12 cellular contexts compared by ENCODE assay signal in genomic region chr14:39763402-39763890, GRCh38.
DNase-seq lines count a peak whose midpoint lies in the region; ATAC-seq, FAIRE-seq and TF ChIP-seq lines count a peak whose summit lies in the region.
"Had no signal": no experiment of that assay in that cellular context is flagged by ENCODE, and none has a peak within 500 bp of the region (broad histone marks: within the 10 kb centered on the region; RNA-seq: fewer than 3 reads in every experiment).

No MANE protein-coding gene starts in this region.

- no peak for DNase-seq in HepG2 (ENCODE audit: low spot score)
- DNase-seq in right lobe of liver = no peak
- no peak for DNase-seq in CD1c-positive myeloid dendritic cell (ENCODE audit: extremely low spot score)
- no peak for DNase-seq in activated CD4-positive, alpha-beta T cell treated with anti-CD3 and anti-CD28 coated beads for 1 hour
- DNase-seq in right cardiac atrium = no peak
- DNase-seq in hypothalamus (lab: John Stamatoyannopoulos, UW) = no peak
- DNase-seq: brain microvascular endothelial cell; DND-41; stimulated activated CD4-positive, alpha-beta T cell treated with anti-CD3 and anti-CD28 coated beads, Interleukin-4, amount 100 ng/mL, for 1 hour had no signal

- H3K27ac ChIP-seq in HepG2 (ENCODE audit: extremely low read length, insufficient read depth, low read length) = peak overlapping the region; percentile 23
- H3K27ac ChIP-seq in right lobe of liver = no peak overlapping the region
- no peak overlapping the region for H3K27ac ChIP-seq in right cardiac atrium (ENCODE audit: low read length)
- H3K27ac ChIP-seq: brain microvascular endothelial cell had no signal

- TF ChIP-seq POLR2A in HepG2 (IDR thresholded peaks at IDR 0.05; ENCODE audit: insufficient read depth in 1 of 2, low read depth in 2 of 2, low read length in 2 of 2) (no peak), right lobe of liver (IDR thresholded peaks at IDR 0.05) (no peak)

- intact Hi-C loops in HepG2 (cut with micrococcal nuclease; ENCODE audit: unreplicated experiment) = no loop called here
- intact Hi-C loops in right lobe of liver (cut with DNase I) = no loop called here
- intact Hi-C loops in right cardiac atrium (cut with DNase I) = no loop called here

- CTCF ChIA-PET in HepG2 (lab: Yijun Ruan, JAX; ENCODE audit: low intra/inter-chr PET ratio, low total read pairs) = no interaction called here

- H3K9ac ChIP-seq in HepG2 (ENCODE audit: insufficient read depth, low read depth, low read length) = peak overlapping the region; percentile 16

- no peaks in the 10 kb centered on the region for H3K79me2 ChIP-seq in HepG2 (ENCODE audit: insufficient read depth, low read length)

- FAIRE-seq in HepG2 (lab: Jason Lieb, UNC) = no peak
- FAIRE-seq: endothelial cell of umbilical vein had no signal

- H4K20me1 ChIP-seq in HepG2 (ENCODE audit: insufficient read depth, low read length) = no peaks in the 10 kb centered on the region

- peak overlapping the region; percentile 81 for H2AFZ ChIP-seq in HepG2 (ENCODE audit: low read length)

- TF ChIP-seq CTCF in HepG2 (CRISPR knock-in tag; IDR thresholded peaks at IDR 0.05) (no peak), right lobe of liver (IDR thresholded peaks at IDR 0.05) (no peak)

- H3K4me3 ChIP-seq in HepG2 (replicated peaks in 1 of 3; ENCODE audit: insufficient read depth in 1 of 3, low read depth in 2 of 3, low read length in 3 of 3) (peak overlapping the region; percentile 19 to 50 (median 44)), right lobe of liver (no peak overlapping the region), right cardiac atrium (ENCODE audit: low read length) (no peak overlapping the region)

- H3K4me1 ChIP-seq in HepG2 (ENCODE audit: insufficient read depth, low read length) (peaks cover 19% of the 10 kb centered on the region), right lobe of liver (no peaks in the 10 kb centered on the region), right cardiac atrium (ENCODE audit: control insufficient read depth, insufficient read depth, low read length) (no peaks in the 10 kb centered on the region)

- H3K9me3 ChIP-seq in HepG2 (ENCODE audit: low read length) (no peaks in the 10 kb centered on the region; the same call in 1 of the 2 replicates), right lobe of liver (no peaks in the 10 kb centered on the region), right cardiac atrium (ENCODE audit: control insufficient read depth, low read length) (no peaks in the 10 kb centered on the region)

- in situ Hi-C loops in HepG2 (cut with HindIII; ENCODE audit: extremely low pct_ligation_motif_present, low pct_unique_long_range_greater_than_20kb) = no loop called here

- peak; percentile 71 for ATAC-seq in HepG2
- no peak for ATAC-seq in right lobe of liver
- ATAC-seq in HG02623 (IDR thresholded peaks at IDR 0.05; ENCODE audit: unreplicated experiment) = peak; percentile 29
- peak; percentile 31 for ATAC-seq in HG03521 (IDR thresholded peaks at IDR 0.05; ENCODE audit: unreplicated experiment)
- no peak for ATAC-seq in right cardiac atrium

- peak overlapping the region; percentile 75 for H3K4me2 ChIP-seq in HepG2 (ENCODE audit: low read depth, low read length)

- TF ChIP-seq RAD21 in HepG2 (CRISPR knock-in tag; IDR thresholded peaks at IDR 0.05) = no peak

- WGBS in HepG2 (ENCODE audit: low lambda C conversion rate) = 38% methylated on average over 1 of the region's 1 CpG
- WGBS in right lobe of liver (ENCODE audit: insufficient coverage, low coverage, low lambda C conversion rate, missing lambda C conversion rate) = 100% methylated on average over 1 of the region's 1 CpG
- 94% methylated on average over 1 of the region's 1 CpG for WGBS in right cardiac atrium

- H3K27me3 ChIP-seq in HepG2 (ENCODE audit: control insufficient read depth in 1 of 2, insufficient read depth in 2 of 2, low read length in 2 of 2) (peaks cover 0 to 3% of the 10 kb centered on the region in 2 experiments; a peak in 1 of 5 replicates), right lobe of liver (no peaks in the 10 kb centered on the region), right cardiac atrium (ENCODE audit: control insufficient read depth, insufficient read depth) (no peaks in the 10 kb centered on the region)
- H3K27me3 ChIP-seq: brain microvascular endothelial cell had no signal

- no TSS peak for BruUV-seq in HepG2 (replicated peaks; lab: Mats Ljungman, UMichigan)

- no peaks in the 10 kb centered on the region for H3K36me3 ChIP-seq in HepG2 (replicated peaks in 1 of 2; ENCODE audit: control insufficient read depth in 1 of 2, insufficient read depth in 2 of 2, low read length in 2 of 2)
- no peaks in the 10 kb centered on the region for H3K36me3 ChIP-seq in right lobe of liver
- H3K36me3 ChIP-seq: brain microvascular endothelial cell had no signal

- TF ChIP-seq EP300 in HepG2 (IDR thresholded peaks at IDR 0.05; ENCODE audit: low read depth in 2 of 2, low read length in 2 of 2) (no peak), HepG2 (CRISPR knock-in tag; IDR thresholded peaks at IDR 0.05; ENCODE audit: borderline replicate concordance) (no peak)

- POLR2A ChIA-PET in HepG2 (lab: Yijun Ruan, JAX) = no interaction called here

TF ChIP-seq in HepG2, 621 proteins besides CTCF, POLR2A, EP300 and RAD21 (continues in another document):
- TF ChIP-seq, protein P1, sequence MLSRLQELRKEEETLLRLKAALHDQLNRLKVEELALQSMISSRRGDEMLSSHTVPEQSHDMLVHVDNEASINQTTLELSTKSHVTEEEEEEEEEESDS (CRISPR knock-in tag; IDR thresholded peaks at IDR 0.05; ENCODE audit: borderline replicate concordance) = 0 out of 2 replicates have a peak, but pooled peaks have one; percentile 80
- TF ChIP-seq CBX2 (IDR thresholded peaks at IDR 0.05; ENCODE audit: low read depth, low read length) (no peak), CBX2 (CRISPR knock-in tag; IDR thresholded peaks at IDR 0.05; ENCODE audit: low read depth) (no peak), YEATS2 (CRISPR knock-in tag; IDR thresholded peaks at IDR 0.05; ENCODE audit: borderline replicate concordance) (no peak), ZNF276 (CRISPR knock-in tag; IDR thresholded peaks at IDR 0.05; ENCODE audit: low read depth) (no peak), DNMT3B (CRISPR knock-in tag; conservative IDR thresholded peaks at IDR 0.05) (no peak), POGZ (CRISPR knock-in tag; IDR thresholded peaks at IDR 0.05) (no peak), ONECUT2 (CRISPR knock-in tag; IDR thresholded peaks at IDR 0.05) (no peak), ATRX (CRISPR knock-in tag; IDR thresholded peaks at IDR 0.05; ENCODE audit: borderline replicate concordance) (no peak), HBP1 (CRISPR knock-in tag; IDR thresholded peaks at IDR 0.05; ENCODE audit: low read depth) (0 out of 2 replicates have a peak, but pooled peaks have one; percentile 25), ISX (CRISPR knock-in tag; conservative IDR thresholded peaks at IDR 0.05) (0 out of 2 replicates have a peak, but pooled peaks have one; percentile 0), ZNF816 (CRISPR knock-in tag; IDR thresholded peaks at IDR 0.05; ENCODE audit: borderline replicate concordance) (peak; percentile 26; the same call in 1 of the 2 replicates), ZNF749 (CRISPR knock-in tag; IDR thresholded peaks at IDR 0.05; ENCODE audit: borderline replicate concordance) (no peak), NCOR1 (IDR thresholded peaks at IDR 0.05; ENCODE audit: borderline replicate concordance, low read length) (no peak), RBAK (CRISPR knock-in tag; IDR thresholded peaks at IDR 0.05) (no peak)
- TF ChIP-seq, protein P2, sequence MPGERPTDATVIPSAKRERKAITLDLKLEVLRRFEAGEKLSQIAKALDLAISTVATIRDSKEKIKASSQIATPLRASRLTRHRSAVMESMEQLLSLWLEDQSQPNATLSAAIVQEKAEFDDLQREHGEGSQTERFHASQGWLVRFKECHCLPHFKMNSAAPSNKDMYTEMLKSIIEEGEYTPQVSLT (CRISPR knock-in tag; IDR thresholded peaks at IDR 0.05; ENCODE audit: borderline replicate concordance, low read depth) = no peak
- TF ChIP-seq, protein P3, sequence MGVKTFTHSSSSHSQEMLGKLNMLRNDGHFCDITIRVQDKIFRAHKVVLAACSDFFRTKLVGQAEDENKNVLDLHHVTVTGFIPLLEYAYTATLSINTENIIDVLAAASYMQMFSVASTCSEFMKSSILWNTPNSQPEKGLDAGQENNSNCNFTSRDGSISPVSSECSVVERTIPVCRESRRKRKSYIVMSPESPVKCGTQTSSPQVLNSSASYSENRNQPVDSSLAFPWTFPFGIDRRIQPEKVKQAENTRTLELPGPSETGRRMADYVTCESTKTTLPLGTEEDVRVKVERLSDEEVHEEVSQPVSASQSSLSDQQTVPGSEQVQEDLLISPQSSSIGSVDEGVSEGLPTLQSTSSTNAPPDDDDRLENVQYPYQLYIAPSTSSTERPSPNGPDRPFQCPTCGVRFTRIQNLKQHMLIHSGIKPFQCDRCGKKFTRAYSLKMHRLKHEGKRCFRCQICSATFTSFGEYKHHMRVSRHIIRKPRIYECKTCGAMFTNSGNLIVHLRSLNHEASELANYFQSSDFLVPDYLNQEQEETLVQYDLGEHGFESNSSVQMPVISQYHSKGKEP (CRISPR knock-in tag; IDR thresholded peaks at IDR 0.05) = no peak

Comparison
In these comparisons a context has a peak if more than half of its experiments do, and no peak if none do; other contexts are left out.
1. ATAC-seq: peak in HepG2 (single experiment), HG02623 (single experiment) and HG03521 (single experiment); none in right lobe of liver (0 of 4) and right cardiac atrium (0 of 2).
2. H3K4me3 ChIP-seq: peak in HepG2 (3 of 3); none in right lobe of liver (0 of 3) and right cardiac atrium (single experiment).